ENCODE assay signal across 22 cellular contexts in genomic region chr21:15190837-15191236, GRCh38.
A peak's percentile ranks its signal among the peaks of the same experiment; 100 is the strongest.
DNase-seq lines count a peak whose midpoint lies in the region; ATAC-seq and TF ChIP-seq lines count a peak whose summit lies in the region.
"Had no signal": no experiment of that assay in that cellular context is flagged by ENCODE, and none has a peak within 500 bp of the region (broad histone marks: within the 10 kb centered on the region; RNA-seq: fewer than 3 reads in every experiment).

No MANE protein-coding gene starts in this region.

- dilution Hi-C loops in mammary epithelial cell (cut with HindIII; ENCODE audit: low sequenced_read_pairs), result no loop called here

- intact Hi-C loops in PC-3 (cut with micrococcal nuclease), result loop anchor here (1.0 to 5.0 kb wide), 6 partner anchors 33 to 329 kb away; no protein-coding TSS in a partner anchor
- intact Hi-C loops in mammary epithelial cell (cut with micrococcal nuclease), result no loop called here

- H3K4me3 ChIP-seq in PC-3 (ENCODE audit: low read length), result peak overlapping the region; percentile 24; the same call in 1 of the 2 replicates
- H3K4me3 ChIP-seq in mammary epithelial cell (replicated peaks in 1 of 3; ENCODE audit: insufficient read depth in 1 of 3, low read depth in 2 of 3, low read length in 3 of 3), result no peak overlapping the region
- H3K4me3 ChIP-seq: A549; BLaER1 treated with 17β-estradiol and CSF1 and Interleukin-3, amounts not matched to agents 10 nM and 100 nM; GM12878; GM23248 had no signal

- in situ Hi-C loops in mammary epithelial cell (cut with MboI; ENCODE audit: low sequenced_read_pairs in 2 of 2), result no loop called here

- no peak for TF ChIP-seq CTCF in PC-3 (conservative IDR thresholded peaks at IDR 0.05; ENCODE audit: low read depth, low read length)
- no peak for TF ChIP-seq CTCF in mammary epithelial cell (conservative IDR thresholded peaks at IDR 0.05 in 1 of 2, IDR thresholded peaks at IDR 0.05 in 1 of 2; ENCODE audit: extremely low read depth in 1 of 2, insufficient read depth in 1 of 2, low read depth in 1 of 2, low read length in 2 of 2)

- H4K20me1 ChIP-seq in PC-3 (ENCODE audit: low read length), result no peaks in the 10 kb centered on the region
- H4K20me1 ChIP-seq in mammary epithelial cell (ENCODE audit: insufficient read depth, low read length), result no peaks in the 10 kb centered on the region
- H4K20me1 ChIP-seq: BLaER1 treated with 17β-estradiol and CSF1 and Interleukin-3, amounts not matched to agents 10 nM and 100 nM had no signal

- H3K36me3 ChIP-seq in PC-3 (ENCODE audit: low read depth, low read length), result no peaks in the 10 kb centered on the region
- no peaks in the 10 kb centered on the region for H3K36me3 ChIP-seq in mammary epithelial cell (ENCODE audit: insufficient read depth, low read length)
- H3K36me3 ChIP-seq: BE2C; BLaER1 treated with 17β-estradiol and CSF1 and Interleukin-3, amounts not matched to agents 10 nM and 100 nM had no signal

- peak; percentile 47 for ATAC-seq in PC-3
- ATAC-seq: A549, GM12878, HCT116 had no signal

- H3K27me3 ChIP-seq in PC-3 (ENCODE audit: low read length) (no peaks in the 10 kb centered on the region), mammary epithelial cell (ENCODE audit: insufficient read depth, low read length) (no peaks in the 10 kb centered on the region)
- H3K27me3 ChIP-seq: BE2C; BLaER1 treated with 17β-estradiol and CSF1 and Interleukin-3, amounts not matched to agents 10 nM and 100 nM had no signal

- DNase-seq in PC-3 (peak; percentile 41), iPS-NIHi11 (ENCODE audit: low spot score) (peak; percentile 16), retina (peak; percentile 21), mammary epithelial cell (no peak), NCI-H2107 (lab: John Stamatoyannopoulos, UW) (no peak)
- no peak for DNase-seq in stimulated activated CD4-positive, alpha-beta T cell treated with anti-CD3 and anti-CD28 coated beads, Interleukin-15, amount 100 ng/mL, for 24 hours
- DNase-seq: 8988T; ACHN; AML-193; BE2C; CD4-positive, alpha-beta T cell; CD8-positive, alpha-beta memory T cell; DMS 273 treated with DMSO at 0.1 percent for 48 hours; DMS79; EL; GDM1; GM23248; H7 had no signal

- H3K27ac ChIP-seq in PC-3 (ENCODE audit: low read length) (peak overlapping the region; percentile 95), mammary epithelial cell (ENCODE audit: insufficient read depth, low read depth, low read length) (no peak overlapping the region)
- H3K27ac ChIP-seq: A549; BLaER1 treated with 17β-estradiol and CSF1 and Interleukin-3, amounts not matched to agents 10 nM and 100 nM; GM23248 had no signal

- BruUV-seq in PC-3 (replicated peaks; lab: Mats Ljungman, UMichigan), result no TSS peak
- no TSS peak for BruUV-seq in mammary epithelial cell (replicated peaks; lab: Mats Ljungman, UMichigan)

- CTCF ChIA-PET in PC-3 (lab: Charles Lee), result no interaction called here
- CTCF ChIA-PET in mammary epithelial cell (lab: Charles Lee; ENCODE audit: low non-redundant PET), result no interaction called here

- POLR2A ChIA-PET in PC-3 (lab: Charles Lee; ENCODE audit: unreplicated experiment), result no interaction called here

- H3K79me2 ChIP-seq in PC-3 (ENCODE audit: low read length) (no peaks in the 10 kb centered on the region), mammary epithelial cell (ENCODE audit: insufficient read depth, low read length) (no peaks in the 10 kb centered on the region)

- peaks cover 6% of the 10 kb centered on the region for H3F3A ChIP-seq in PC-3 (ENCODE audit: low read length, unreplicated experiment)

- H3K9ac ChIP-seq in PC-3 (ENCODE audit: low read length), result peak overlapping the region; percentile 45
- H3K9ac ChIP-seq in mammary epithelial cell (ENCODE audit: insufficient read depth, low read length), result no peak overlapping the region
- H3K9ac ChIP-seq: BLaER1 treated with 17β-estradiol and CSF1 and Interleukin-3, amounts not matched to agents 10 nM and 100 nM; GM23248 had no signal

- no peaks in the 10 kb centered on the region; the same call in 1 of the 2 replicates for H3K9me2 ChIP-seq in PC-3 (replicated peaks; ENCODE audit: low read length)

- H3K9me3 ChIP-seq in PC-3 (ENCODE audit: low read length), result no peaks in the 10 kb centered on the region
- no peaks in the 10 kb centered on the region for H3K9me3 ChIP-seq in mammary epithelial cell (replicated peaks; ENCODE audit: insufficient read depth, low read length)
- H3K9me3 ChIP-seq: A549 had no signal

- peaks cover 27% of the 10 kb centered on the region for H3K4me1 ChIP-seq in PC-3 (ENCODE audit: insufficient read depth, low read length)
- no peaks in the 10 kb centered on the region for H3K4me1 ChIP-seq in mammary epithelial cell (ENCODE audit: insufficient read depth, low read length)
- H3K4me1 ChIP-seq: BE2C; BLaER1 treated with 17β-estradiol and CSF1 and Interleukin-3, amounts not matched to agents 10 nM and 100 nM had no signal

- H2AFZ ChIP-seq in PC-3 (ENCODE audit: low read length) (peak overlapping the region; percentile 25), mammary epithelial cell (ENCODE audit: low read depth, low read length) (no peak overlapping the region)
- H2AFZ ChIP-seq: GM23248 had no signal

- 91% methylated on average over 5 of the region's 5 CpGs for WGBS in mammary epithelial cell (ENCODE audit: low coverage, missing lambda C conversion rate)

- H3K4me2 ChIP-seq in PC-3 (ENCODE audit: low read length), result peak overlapping the region; percentile 78
- no peak overlapping the region for H3K4me2 ChIP-seq in mammary epithelial cell (ENCODE audit: insufficient read depth, low read depth, low read length)
- H3K4me2 ChIP-seq: A549; BLaER1 treated with 17β-estradiol and CSF1 and Interleukin-3, amounts not matched to agents 10 nM and 100 nM had no signal

Comparison
In these comparisons a context has a peak if more than half of its experiments do, and no peak if none do; other contexts are left out.
1. DNase-seq: peak in PC-3 (single experiment), iPS-NIHi11 (single experiment) and retina (single experiment); none in mammary epithelial cell (single experiment), stimulated activated CD4-positive, alpha-beta T cell treated with anti-CD3 and anti-CD28 coated beads, Interleukin-15, amount 100 ng/mL, for 24 hours (single experiment) and NCI-H2107 (single experiment).